ENCODE assay signal across 1 cellular context in genomic region chr13:24050292-24050711, GRCh38.
TF ChIP-seq lines count a peak whose summit lies in the region.

No MANE protein-coding gene starts in this region.

TF ChIP-seq in IMR-90, 13 proteins besides CTCF, POLR2A, EP300 and RAD21 (continued from another document):
- TF ChIP-seq FOS (IDR thresholded peaks at IDR 0.05; ENCODE audit: low read depth, low read length) = peak; percentile 29; the same call in 1 of the 2 replicates
- TF ChIP-seq MAZ (IDR thresholded peaks at IDR 0.05; ENCODE audit: borderline replicate concordance, low read depth, low read length) = no peak
- no peak for TF ChIP-seq USF2 (IDR thresholded peaks at IDR 0.05; ENCODE audit: low read depth, low read length)
- no peak for TF ChIP-seq ELK1 (IDR thresholded peaks at IDR 0.05; ENCODE audit: borderline replicate concordance, low read depth, low read length)
- TF ChIP-seq CEBPB (IDR thresholded peaks at IDR 0.05; ENCODE audit: low read depth, low read length) = no peak
- no peak for TF ChIP-seq RCOR1 (IDR thresholded peaks at IDR 0.05; ENCODE audit: insufficient replicate concordance, low read length)
- TF ChIP-seq RFX5 (IDR thresholded peaks at IDR 0.05; ENCODE audit: low read depth, low read length) = no peak
